Comparison of ENCODE assay signal across 27 cellular contexts in genomic region chr17:58809564-58809936, GRCh38. TPM values are rescaled to one million over a fixed set of nuclear protein-coding genes. Genes with fewer than 3 reads are reported as not detected.
"Had no signal": no experiment of that assay in that cellular context is flagged by ENCODE, and none has a peak within 500 bp of the region (broad histone marks: within the 10 kb centered on the region; RNA-seq: fewer than 3 reads in every experiment).

No MANE protein-coding gene starts in this region.

- H3K27me3 ChIP-seq: esophagus muscularis mucosa, heart right ventricle, pancreas, sigmoid colon, tibial nerve, upper lobe of left lung, uterus had no signal

- H3K36me3 Mint-ChIP-seq: memory B cell; natural killer cell; stimulated activated naive B cell treated with anti-CD40 and anti-IgM and Interleukin-4, amounts not matched to agents 10 μg/mL and 1 μg/mL and 100 μg/mL, for 72 hours had no signal

- FAIRE-seq: endothelial cell of umbilical vein, islet of Langerhans, pancreas had no signal

- H3K4me3 ChIP-seq: coronary artery, esophagus muscularis mucosa, gastroesophageal sphincter, heart right ventricle, lung, pancreas, sigmoid colon, spleen, thoracic aorta, tibial nerve, upper lobe of left lung, uterus had no signal

- H3K27ac Mint-ChIP-seq: memory B cell; natural killer cell; stimulated activated naive B cell treated with anti-CD40 and anti-IgM and Interleukin-4, amounts not matched to agents 10 μg/mL and 1 μg/mL and 100 μg/mL, for 72 hours; stimulated activated naive CD8-positive, alpha-beta T cell treated with anti-CD3 and anti-CD28 coated beads, Interleukin-15, Interleukin-2, amounts not matched to agents 100 ng/mL and 50 ng/mL, for 24 hours had no signal

- ATAC-seq: foreskin keratinocyte; gastroesophageal sphincter; left colon; natural killer cell; pancreas; stimulated activated naive B cell treated with anti-CD40 and anti-IgM and Interleukin-4, amounts not matched to agents 10 μg/mL and 1 μg/mL and 100 μg/mL, for 72 hours had no signal

- H3K36me3 ChIP-seq: esophagus muscularis mucosa, gastroesophageal sphincter, heart right ventricle, neutrophil, pancreas, sigmoid colon, spleen, thoracic aorta, tibial nerve, upper lobe of left lung, uterus had no signal

- H3K9me3 ChIP-seq: esophagus muscularis mucosa, gastroesophageal sphincter, heart right ventricle, neutrophil, pancreas, sigmoid colon, spleen, thoracic aorta, tibial nerve, upper lobe of left lung, uterus had no signal

- DNase-seq: dermis blood vessel endothelial cell; effector memory CD4-positive, alpha-beta T cell; foreskin keratinocyte; heart right ventricle; hippocampal formation; left colon; natural killer cell; pancreas; retina; sigmoid colon; spleen; stimulated activated naive B cell treated with anti-CD40 and anti-IgM and Interleukin-4, amounts not matched to agents 10 μg/mL and 1 μg/mL and 100 μg/mL, for 72 hours; upper lobe of left lung; uterus had no signal

- H3K9me3 Mint-ChIP-seq: memory B cell; natural killer cell; stimulated activated naive B cell treated with anti-CD40 and anti-IgM and Interleukin-4, amounts not matched to agents 10 μg/mL and 1 μg/mL and 100 μg/mL, for 72 hours; stimulated activated naive CD8-positive, alpha-beta T cell treated with anti-CD3 and anti-CD28 coated beads, Interleukin-15, Interleukin-2, amounts not matched to agents 100 ng/mL and 50 ng/mL, for 24 hours had no signal

- H3K27ac ChIP-seq: coronary artery, esophagus muscularis mucosa, foreskin keratinocyte, gastroesophageal sphincter, heart right ventricle, neutrophil, pancreas, sigmoid colon, spleen, thoracic aorta, tibial nerve, upper lobe of left lung, uterus had no signal

- H3K4me3 Mint-ChIP-seq: memory B cell; natural killer cell; stimulated activated naive B cell treated with anti-CD40 and anti-IgM and Interleukin-4, amounts not matched to agents 10 μg/mL and 1 μg/mL and 100 μg/mL, for 72 hours; stimulated activated naive CD8-positive, alpha-beta T cell treated with anti-CD3 and anti-CD28 coated beads, Interleukin-15, Interleukin-2, amounts not matched to agents 100 ng/mL and 50 ng/mL, for 24 hours had no signal

- H3K4me1 Mint-ChIP-seq: memory B cell; natural killer cell; stimulated activated naive B cell treated with anti-CD40 and anti-IgM and Interleukin-4, amounts not matched to agents 10 μg/mL and 1 μg/mL and 100 μg/mL, for 72 hours had no signal

- H3K4me1 ChIP-seq: esophagus muscularis mucosa, foreskin keratinocyte, gastroesophageal sphincter, pancreas, sigmoid colon, spleen, tibial nerve, upper lobe of left lung, uterus had no signal

RNA-seq across cellular contexts. Expression of gene PPM1E, which starts 53.9 kb away (rescaled TPM):
- total RNA-seq: endothelial cell of umbilical vein, mononuclear cell, natural killer cell, pulmonary artery endothelial cell, thoracic aorta had no signal
